ENCODE assay signal across 1 cellular context in genomic region chr16:19701091-19701490, GRCh38.
TF ChIP-seq lines count a peak whose summit lies in the region.

No MANE protein-coding gene starts in this region.

TF ChIP-seq in SK-N-SH, 30 proteins besides CTCF, POLR2A, EP300 and RAD21 (continued from another document):
- TF ChIP-seq RXRA (IDR thresholded peaks at IDR 0.05; ENCODE audit: borderline replicate concordance, low read depth): no peak
- no peak for TF ChIP-seq SMC3 (IDR thresholded peaks at IDR 0.05; ENCODE audit: low read depth, low read length)
- no peak for TF ChIP-seq RFX5 (IDR thresholded peaks at IDR 0.05; ENCODE audit: low read length)
- no peak for TF ChIP-seq REST (IDR thresholded peaks at IDR 0.05; ENCODE audit: low read depth, low read length)
- no peak for TF ChIP-seq RCOR1 (IDR thresholded peaks at IDR 0.05; ENCODE audit: low read length)
- peak; percentile 93; the same call in 1 of the 2 replicates for TF ChIP-seq PBX3 (IDR thresholded peaks at IDR 0.05)
- TF ChIP-seq MEF2A (IDR thresholded peaks at IDR 0.05; ENCODE audit: borderline replicate concordance, low read depth): no peak
- peak; percentile 25; the same call in 1 of the 2 replicates for TF ChIP-seq MAX (IDR thresholded peaks at IDR 0.05; ENCODE audit: low read depth)
- TF ChIP-seq USF1 (IDR thresholded peaks at IDR 0.05; ENCODE audit: borderline replicate concordance, low read depth): no peak
- TF ChIP-seq TCF12 (IDR thresholded peaks at IDR 0.05): peak; percentile 84
- no peak for TF ChIP-seq YY1 (IDR thresholded peaks at IDR 0.05; ENCODE audit: low read depth)
- no peak for TF ChIP-seq TAF1 (IDR thresholded peaks at IDR 0.05; ENCODE audit: borderline replicate concordance, low read depth, low read length)
- TF ChIP-seq EZH2phosphoT487 (IDR thresholded peaks at IDR 0.05; ENCODE audit: borderline replicate concordance, low read depth): no peak
- TF ChIP-seq USF2 (IDR thresholded peaks at IDR 0.05; ENCODE audit: borderline replicate concordance, low read depth, low read length): no peak
- no peak for TF ChIP-seq IRF3 (IDR thresholded peaks at IDR 0.05; ENCODE audit: low read depth, low read length)
- no peak for TF ChIP-seq GATA2 (CRISPR knock-in tag; IDR thresholded peaks at IDR 0.05)
- no peak for TF ChIP-seq NRF1 (IDR thresholded peaks at IDR 0.05; ENCODE audit: low read depth, low read length)
- TF ChIP-seq GABPA (IDR thresholded peaks at IDR 0.05; ENCODE audit: low read depth): no peak
- no peak for TF ChIP-seq NFIC (IDR thresholded peaks at IDR 0.05; ENCODE audit: borderline replicate concordance)
- no peak for TF ChIP-seq ZBTB33 (IDR thresholded peaks at IDR 0.05; ENCODE audit: borderline replicate concordance, low read depth)
